ENCODE assay signal across 17 cellular contexts in the genomic region with DNA sequence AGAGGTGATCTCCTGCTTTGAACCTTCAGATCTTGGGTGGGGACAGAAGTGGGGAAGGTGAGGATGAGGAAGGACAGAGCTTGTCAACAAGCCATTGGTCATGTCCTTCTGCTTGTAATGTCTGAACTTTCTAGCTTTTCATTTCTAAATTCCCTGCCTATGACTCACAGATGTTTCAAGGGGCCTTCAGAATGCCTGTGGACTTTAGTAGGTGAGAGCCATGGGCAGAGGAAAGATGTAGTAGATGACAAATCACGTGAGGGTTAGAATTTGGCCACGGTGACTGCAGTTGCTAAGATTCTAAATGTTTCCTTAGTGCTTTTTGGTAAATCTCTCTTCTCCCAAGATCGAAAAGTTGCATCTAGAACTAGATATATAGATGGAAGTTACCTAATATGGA. TPM values are rescaled to one million over a fixed set of nuclear protein-coding genes. Genes with fewer than 3 reads are reported as not detected.
A peak's percentile ranks its signal among the peaks of the same experiment; 100 is the strongest.
DNase-seq lines count a peak whose midpoint lies in the region; ATAC-seq and TF ChIP-seq lines count a peak whose summit lies in the region.
"Had no signal": no experiment of that assay in that cellular context is flagged by ENCODE, and none has a peak within 500 bp of the region (broad histone marks: within the 10 kb centered on the region; RNA-seq: fewer than 3 reads in every experiment).

No MANE protein-coding gene starts in this region.

- no peak for ATAC-seq in stimulated activated naive CD8-positive, alpha-beta T cell treated with anti-CD3 and anti-CD28 coated beads, Interleukin-15, Interleukin-2, amounts not matched to agents 100 U/mL and 50 U/mL, for 24 hours

- TF ChIP-seq CTCF in HFFc6 (IDR thresholded peaks at IDR 0.05) (no peak), breast epithelium (IDR thresholded peaks at IDR 0.05) (no peak)

- no peaks in the 10 kb centered on the region for H3K36me3 ChIP-seq in breast epithelium
- H3K36me3 ChIP-seq: suprapubic skin had no signal

- H3K9me3 ChIP-seq in breast epithelium = no peaks in the 10 kb centered on the region
- H3K9me3 ChIP-seq: suprapubic skin had no signal

- TF ChIP-seq POLR2A in breast epithelium (IDR thresholded peaks at IDR 0.05) = no peak

- H3K4me1 Mint-ChIP-seq in HFFc6 (ENCODE audit: low read depth) = peaks cover 13% of the 10 kb centered on the region
- H3K4me1 Mint-ChIP-seq: activated CD4-positive, alpha-beta T cell treated with anti-CD3 and anti-CD28 coated beads, Interleukin-2, amount 10 ng/mL, durations not matched to agents 24 days and 14 days had no signal

- no peak overlapping the region for H3K27ac ChIP-seq in breast epithelium
- H3K27ac ChIP-seq: suprapubic skin had no signal

- H3K9me3 Mint-ChIP-seq in HFFc6 = no peaks in the 10 kb centered on the region

- no peaks in the 10 kb centered on the region for H3K4me1 ChIP-seq in breast epithelium

- H3K27me3 Mint-ChIP-seq in HFFc6 (ENCODE audit: insufficient read depth) = peaks cover 14% of the 10 kb centered on the region

- DNase-seq in AG08395 (ENCODE audit: low spot score) (peak; percentile 64), HFFc6 (peak; percentile 56), SW480 (ENCODE audit: low spot score) (peak; percentile 69), glomerular visceral epithelial cell (ENCODE audit: extremely low spot score) (peak; percentile 37), NCI-H524 treated with DMSO at 0.1 percent for 48 hours (lab: John Stamatoyannopoulos, UW) (no peak), NCI-H748 (lab: John Stamatoyannopoulos, UW; ENCODE audit: unreplicated experiment) (no peak), breast epithelium (ENCODE audit: low spot score in 2 of 2) (no peak)
- no peak for DNase-seq in stimulated activated naive CD8-positive, alpha-beta T cell treated with anti-CD3 and anti-CD28 coated beads, Interleukin-15, Interleukin-2, amounts not matched to agents 100 U/mL and 50 U/mL, for 24 hours
- DNase-seq: activated CD4-positive, alpha-beta T cell treated with anti-CD3 and anti-CD28 coated beads, Interleukin-2, amount 10 ng/mL, durations not matched to agents 24 days and 14 days; aorta; DMS153; effector CD4-positive, alpha-beta T cell; NCI-H2171; posterior cingulate gyrus had no signal

- H3K4me3 Mint-ChIP-seq in HFFc6 = peak overlapping the region; percentile 34
- H3K4me3 Mint-ChIP-seq: activated CD4-positive, alpha-beta T cell treated with anti-CD3 and anti-CD28 coated beads, Interleukin-2, amount 10 ng/mL, durations not matched to agents 24 days and 14 days; activated T-helper 1 cell treated with anti-CD3 and anti-CD28 coated beads, Interleukin-12 subunit alpha, Interleukin-12 subunit beta, Interleukin-2, Interleukin-4 antibody, amounts not matched to agents 30 ng/mL and 10 ng/mL and 1 ng/mL, durations not matched to agents 14 hours and 24 hours and 36 hours; T-helper 1 cell treated with Interleukin-12 subunit alpha and Interleukin-12 subunit beta and Interleukin-4 antibody, amounts not matched to agents 30 μg/mL and 1 μg/mL, for 36 hours had no signal

- no peak overlapping the region for H3K4me3 ChIP-seq in breast epithelium
- H3K4me3 ChIP-seq: suprapubic skin had no signal

- H3K27me3 ChIP-seq in breast epithelium = no peaks in the 10 kb centered on the region
- H3K27me3 ChIP-seq: suprapubic skin had no signal

- intact Hi-C loops in breast epithelium (cut with DNase I; ENCODE audit: low total_unique reads) = no loop called here

- H3K36me3 Mint-ChIP-seq in HFFc6 (ENCODE audit: low read depth) = no peaks in the 10 kb centered on the region

- peak overlapping the region; percentile 53; the same call in 1 of the 2 replicates for H3K27ac Mint-ChIP-seq in HFFc6
- H3K27ac Mint-ChIP-seq: activated CD4-positive, alpha-beta T cell treated with anti-CD3 and anti-CD28 coated beads, Interleukin-2, amount 10 ng/mL, durations not matched to agents 24 days and 14 days; activated T-helper 1 cell treated with anti-CD3 and anti-CD28 coated beads, Interleukin-12 subunit alpha, Interleukin-12 subunit beta, Interleukin-2, Interleukin-4 antibody, amounts not matched to agents 30 ng/mL and 10 ng/mL and 1 ng/mL, durations not matched to agents 14 hours and 24 hours and 36 hours; T-helper 1 cell treated with Interleukin-12 subunit alpha and Interleukin-12 subunit beta and Interleukin-4 antibody, amounts not matched to agents 30 μg/mL and 1 μg/mL, for 36 hours had no signal

RNA-seq across cellular contexts. Expression of gene CREBL2, which starts 18.7 kb away (rescaled TPM):
- 10 to 100 TPM; 20.9 to 25.7 (median 23.2) TPM for total RNA-seq in HFFc6 (2021; fragmentation: NEBNext Ultra II Directional; extraction: Animal tissue kit (Norgen Biotek cat#: 25700))
- 10 to 100 TPM; 55.7 to 87.4 (median 84.2) TPM for total RNA-seq in breast epithelium

RNA-seq across cellular contexts. Expression of gene DUSP16, which starts 30.3 kb away (rescaled TPM):
- 1 to 10 TPM; 5.9 to 8.9 (median 7.4) TPM for total RNA-seq in HFFc6 (2021; fragmentation: NEBNext Ultra II Directional; extraction: Animal tissue kit (Norgen Biotek cat#: 25700))
- 10 to 100 TPM; 10.9 to 63.3 (median 61.0) TPM for total RNA-seq in breast epithelium

Comparison
In these comparisons a context has a peak if more than half of its experiments do, and no peak if none do; other contexts are left out.
1. DNase-seq: peak in AG08395 (single experiment), HFFc6 (single experiment), SW480 (single experiment) and glomerular visceral epithelial cell (single experiment); none in NCI-H524 treated with DMSO at 0.1 percent for 48 hours (single experiment), NCI-H748 (single experiment), stimulated activated naive CD8-positive, alpha-beta T cell treated with anti-CD3 and anti-CD28 coated beads, Interleukin-15, Interleukin-2, amounts not matched to agents 100 U/mL and 50 U/mL, for 24 hours (single experiment) and breast epithelium (0 of 2).